26 cellular contexts compared by ENCODE assay signal in genomic region chr10:120474956-120475355, GRCh38. TPM values are rescaled to one million over a fixed set of nuclear protein-coding genes. Genes with fewer than 3 reads are reported as not detected.
"Had no signal": no experiment of that assay in that cellular context is flagged by ENCODE, and none has a peak within 500 bp of the region (broad histone marks: within the 10 kb centered on the region; RNA-seq: fewer than 3 reads in every experiment).

No MANE protein-coding gene starts in this region.

- H3K9me3 ChIP-seq: colonic mucosa, esophagus muscularis mucosa, mucosa of descending colon, neutrophil, right lobe of liver, suprapubic skin, upper lobe of left lung had no signal

- H3K27me3 ChIP-seq: colonic mucosa, foreskin keratinocyte, hepatocyte, neutrophil, right lobe of liver, suprapubic skin, upper lobe of left lung had no signal

- H3K36me3 ChIP-seq: colonic mucosa, esophagus muscularis mucosa, gastroesophageal sphincter, heart left ventricle, neutrophil, right lobe of liver, suprapubic skin, upper lobe of left lung had no signal

- H3K4me1 ChIP-seq: colonic mucosa, foreskin keratinocyte, gastroesophageal sphincter, heart left ventricle, parathyroid adenoma, right lobe of liver, suprapubic skin, upper lobe of left lung had no signal

- H3K27ac ChIP-seq: colonic mucosa, esophagus muscularis mucosa, foreskin keratinocyte, gastroesophageal sphincter, heart left ventricle, hepatocyte, neutrophil, parathyroid adenoma, right lobe of liver, suprapubic skin, upper lobe of left lung had no signal

- DNase-seq: colonic mucosa; effector memory CD4-positive, alpha-beta T cell; foreskin keratinocyte; heart left ventricle; kidney; mucosa of descending colon; naive B cell; right lobe of liver; small intestine; stimulated activated CD4-positive, alpha-beta T cell treated with anti-CD3 and anti-CD28 coated beads, Interleukin-12 subunit alpha, Interleukin-12 subunit beta, amount 100 ng/mL, for 4 hours; stimulated activated CD4-positive, alpha-beta T cell treated with anti-CD3 and anti-CD28 coated beads, Interleukin-1b, Interleukin-23, amount 100 ng/mL, for 48 hours; stimulated activated CD4-positive, alpha-beta T cell treated with anti-CD3 and anti-CD28 coated beads, Interleukin-4, amount 100 ng/mL, for 1 hour; stimulated activated CD8-positive, alpha-beta memory T cell treated with anti-CD3 and anti-CD28 coated beads, Interleukin-4, amount 100 ng/mL, for 48 hours; stimulated activated naive CD4-positive, alpha-beta T cell; stimulated activated naive CD8-positive, alpha-beta T cell treated with anti-CD3 and anti-CD28 coated beads, Interleukin-15, amount 100 ng/mL, for 72 hours; upper lobe of left lung had no signal

- H3K4me3 ChIP-seq: colonic mucosa, esophagus muscularis mucosa, gastroesophageal sphincter, heart left ventricle, hepatocyte, lung, mucosa of descending colon, right lobe of liver, suprapubic skin, upper lobe of left lung had no signal

RNA-seq across cellular contexts. Expression of gene PLPP4, which starts 17.9 kb away (rescaled TPM):
- total RNA-seq: natural killer cell treated with Interleukin-12 subunit alpha and Interleukin-12 subunit beta and Interleukin-15 and Interleukin-18, amount 100 ng/mL, for 72 hours; neural crest cell; progenitor cell of endocrine pancreas had no signal
